8 cellular contexts compared by ENCODE assay signal in the genomic region with DNA sequence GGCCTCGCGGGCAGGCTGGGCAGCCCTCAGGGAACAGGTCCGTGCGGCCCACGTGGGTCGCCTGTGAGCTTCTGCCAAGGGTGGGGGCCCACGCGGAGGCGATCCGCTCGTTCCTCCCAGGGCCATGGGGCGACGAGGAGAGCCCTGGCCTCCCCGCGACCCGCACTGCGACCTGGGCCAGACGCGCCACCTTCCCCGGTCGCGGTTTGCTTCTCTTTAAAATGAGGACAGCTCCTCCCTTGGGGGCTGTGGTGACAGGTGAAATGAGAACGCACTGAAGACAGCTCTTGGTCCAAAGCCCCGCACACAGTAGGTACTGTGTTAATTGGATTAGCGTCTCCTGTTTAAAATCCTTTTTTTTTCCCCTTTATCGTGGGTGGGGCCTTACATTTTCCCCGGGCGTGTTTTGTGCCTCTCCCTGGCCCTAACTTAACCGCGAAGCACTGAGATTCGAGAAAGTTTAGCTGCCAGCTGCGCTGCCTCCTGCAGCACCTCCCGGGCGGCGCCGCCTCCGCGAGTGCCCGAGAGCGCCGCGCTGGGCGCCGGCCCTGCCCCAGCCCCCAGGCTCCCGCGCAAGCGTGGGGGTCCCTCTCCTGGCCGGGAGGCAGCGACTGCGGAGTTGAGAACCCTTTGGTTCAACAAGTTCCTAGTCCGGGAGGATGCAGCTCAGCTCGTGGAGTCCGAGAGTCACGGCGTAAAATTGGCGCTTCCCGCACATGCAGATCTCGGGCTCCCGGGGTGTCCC. TPM values are rescaled to one million over a fixed set of nuclear protein-coding genes. Genes with fewer than 3 reads are reported as not detected.
DNase-seq lines count a peak whose midpoint lies in the region; ATAC-seq and TF ChIP-seq lines count a peak whose summit lies in the region.

No MANE protein-coding gene starts in this region.

- H3K4me3 Mint-ChIP-seq in activated naive CD8-positive, alpha-beta T cell = peak overlapping the region; percentile 97

- no peak for TF ChIP-seq RAD21 in HCT116 (IDR thresholded peaks at IDR 0.05; ENCODE audit: low read depth)

- TF ChIP-seq CTCF in HCT116 (IDR thresholded peaks at IDR 0.05 in 2 of 3, conservative IDR thresholded peaks at IDR 0.05 in 1 of 3; ENCODE audit: borderline replicate concordance in 1 of 3, insufficient read depth in 1 of 3, low read depth in 2 of 3, low read length in 2 of 3) (peak in 1 of 3 experiments; percentile 17; a peak in 1 of 6 replicates), Peyer's patch (IDR thresholded peaks at IDR 0.05) (peak in 2 of 6 experiments; percentile 13 to 20), ovary (IDR thresholded peaks at IDR 0.05) (no peak)

- ATAC-seq in HCT116 = peak; percentile 21
- ATAC-seq in Right ventricle myocardium superior (ENCODE audit: poor library complexity) = peak; percentile 19

- TF ChIP-seq POLR2A in HCT116 (IDR thresholded peaks at IDR 0.05; ENCODE audit: borderline replicate concordance, extremely low read depth, insufficient read depth, insufficient read length) (no peak), Peyer's patch (IDR thresholded peaks at IDR 0.05) (no peak), ovary (IDR thresholded peaks at IDR 0.05) (no peak)

- DNase-seq in D341Med (ENCODE audit: low spot score) (peak; percentile 75), HCT116 (ENCODE audit: low read depth, low spot score) (no peak), Peyer's patch (peak; percentile 67 to 70 (median 69)), Right ventricle myocardium superior (peak; percentile 63), ovary (peak; percentile 47 to 71 (median 52)), OCI-M2 (lab: John Stamatoyannopoulos, UW; ENCODE audit: unreplicated experiment) (no peak), NCI-H2107 (lab: John Stamatoyannopoulos, UW) (no peak)

- peak overlapping the region; percentile 78 for H3K9ac ChIP-seq in HCT116 (ENCODE audit: low read length)

- peaks cover 14 to 60% of the 10 kb centered on the region in 2 experiments; a peak in 3 of 4 replicates for H3K4me1 ChIP-seq in HCT116 (ENCODE audit: control insufficient read depth in 1 of 2, insufficient read depth in 2 of 2, low read length in 2 of 2)
- H3K4me1 ChIP-seq in Peyer's patch = peaks cover 4 to 48% (median 12%) of the 10 kb centered on the region in 4 donors
- H3K4me1 ChIP-seq in ovary (ENCODE audit: insufficient read depth) = peaks cover 8% of the 10 kb centered on the region

- no peaks in the 10 kb centered on the region for H3K9me3 Mint-ChIP-seq in activated naive CD8-positive, alpha-beta T cell (ENCODE audit: low read depth)

- CTCF ChIA-PET in HCT116 (lab: Charles Lee) = interaction anchor here (1.0 to 6.0 kb wide), 2 partner anchors 25 to 105 kb away, joined by 3 to 29 read pairs; no protein-coding TSS in a partner anchor

- H3K79me2 ChIP-seq in HCT116 (ENCODE audit: insufficient read depth, low read length) = peaks cover 59% of the 10 kb centered on the region

- BruUV-seq in HCT116 (replicated peaks; lab: Mats Ljungman, UMichigan) = no TSS peak

- H3K4me3 ChIP-seq in HCT116 (replicated peaks in 1 of 2; ENCODE audit: low read depth in 1 of 2, low read length in 2 of 2) (peak overlapping the region; percentile 72 to 96), Peyer's patch (peak overlapping the region; percentile 85 to 98 (median 94)), ovary (peak overlapping the region; percentile 76)

- no peaks in the 10 kb centered on the region for H3K9me3 ChIP-seq in HCT116 (ENCODE audit: control insufficient read depth in 1 of 2, insufficient read depth in 1 of 2, low read depth in 1 of 2, low read length in 2 of 2)
- no peaks in the 10 kb centered on the region for H3K9me3 ChIP-seq in Peyer's patch
- no peaks in the 10 kb centered on the region for H3K9me3 ChIP-seq in ovary

- intact Hi-C loops in HCT116 (cut with micrococcal nuclease) = loop anchor here (10.0 kb wide), 1 partner anchor 179 kb away; the partner anchor contains the start of gene RRM2
- intact Hi-C loops in Right ventricle myocardium superior (cut with DNase I) = loop anchor here (5.0 kb wide), 1 partner anchor 103 kb away; no protein-coding TSS in a partner anchor
- intact Hi-C loops in ovary (cut with DNase I) = loop anchor here in 3 of 4 donors (5.0 to 10.0 kb wide), 2 partner anchors 179 to 182 kb away; partner anchors contain the start of gene RRM2 (in 3 of the 3)

- no peak overlapping the region for H2AFZ ChIP-seq in HCT116 (ENCODE audit: low read depth, low read length, poor library complexity, severe bottlenecking)

- H3K27ac ChIP-seq in HCT116 (ENCODE audit: low read depth, low read length) (peak overlapping the region; percentile 68; the same call in 1 of the 2 replicates), Peyer's patch (peak overlapping the region; percentile 87 to 99 (median 90)), ovary (no peak overlapping the region)

- peak overlapping the region; percentile 91 for H3K4me2 ChIP-seq in HCT116 (ENCODE audit: low read length)

- RAD21 ChIA-PET in HCT116 (lab: Charles Lee; ENCODE audit: low non-redundant PET in 1 of 2, low total read pairs in 2 of 2, uncharacterized antibody in 2 of 2, unreplicated experiment in 2 of 2) = interaction anchor here in 1 of 2 experiments (1.2 to 1.4 kb wide), 2 partner anchors 23 to 105 kb away, joined by 3 read pairs; no protein-coding TSS in a partner anchor

- H4K20me1 ChIP-seq in HCT116 (ENCODE audit: insufficient read depth) = peaks cover 6% of the 10 kb centered on the region; the same call in 1 of the 2 replicates

- peaks cover 69% of the 10 kb centered on the region for H3K4me1 Mint-ChIP-seq in activated naive CD8-positive, alpha-beta T cell (ENCODE audit: low read depth)

- POLR2A ChIA-PET in HCT116 (lab: Charles Lee) = interaction anchor here (1.0 to 2.3 kb wide), 3 partner anchors 20 to 105 kb away, joined by 3 to 8 read pairs (median 3); no protein-coding TSS in a partner anchor

- 1% methylated on average over 54 to 59 of the region's 59 CpGs for WGBS in ovary, 3 donors

- H3K36me3 ChIP-seq in HCT116 (ENCODE audit: control insufficient read depth in 1 of 2, insufficient read depth in 2 of 2, low read length in 2 of 2) = no peaks in the 10 kb centered on the region
- no peaks in the 10 kb centered on the region for H3K36me3 ChIP-seq in Peyer's patch
- no peaks in the 10 kb centered on the region for H3K36me3 ChIP-seq in ovary

- no peaks in the 10 kb centered on the region for H3K36me3 Mint-ChIP-seq in activated naive CD8-positive, alpha-beta T cell

- no peak for TF ChIP-seq EP300 in ovary (IDR thresholded peaks at IDR 0.05)

- H3K9me2 ChIP-seq in HCT116 (ENCODE audit: insufficient read depth) = no peaks in the 10 kb centered on the region

- H3K27me3 ChIP-seq in HCT116 (ENCODE audit: insufficient read depth, low read length) = no peaks in the 10 kb centered on the region
- H3K27me3 ChIP-seq in Peyer's patch = no peaks in the 10 kb centered on the region
- no peaks in the 10 kb centered on the region for H3K27me3 ChIP-seq in ovary

- peak overlapping the region; percentile 85 for H3K27ac Mint-ChIP-seq in activated naive CD8-positive, alpha-beta T cell

- H3K27me3 Mint-ChIP-seq in activated naive CD8-positive, alpha-beta T cell = no peaks in the 10 kb centered on the region

TF ChIP-seq in HCT116, 20 proteins besides CTCF, POLR2A, EP300 and RAD21:
- no peak for TF ChIP-seq EZH2 (IDR thresholded peaks at IDR 0.05)
- no peak for TF ChIP-seq CEBPB (IDR thresholded peaks at IDR 0.05; ENCODE audit: low read depth)
- TF ChIP-seq EGR1 (IDR thresholded peaks at IDR 0.05; ENCODE audit: low read depth) = no peak
- TF ChIP-seq, protein P1, sequence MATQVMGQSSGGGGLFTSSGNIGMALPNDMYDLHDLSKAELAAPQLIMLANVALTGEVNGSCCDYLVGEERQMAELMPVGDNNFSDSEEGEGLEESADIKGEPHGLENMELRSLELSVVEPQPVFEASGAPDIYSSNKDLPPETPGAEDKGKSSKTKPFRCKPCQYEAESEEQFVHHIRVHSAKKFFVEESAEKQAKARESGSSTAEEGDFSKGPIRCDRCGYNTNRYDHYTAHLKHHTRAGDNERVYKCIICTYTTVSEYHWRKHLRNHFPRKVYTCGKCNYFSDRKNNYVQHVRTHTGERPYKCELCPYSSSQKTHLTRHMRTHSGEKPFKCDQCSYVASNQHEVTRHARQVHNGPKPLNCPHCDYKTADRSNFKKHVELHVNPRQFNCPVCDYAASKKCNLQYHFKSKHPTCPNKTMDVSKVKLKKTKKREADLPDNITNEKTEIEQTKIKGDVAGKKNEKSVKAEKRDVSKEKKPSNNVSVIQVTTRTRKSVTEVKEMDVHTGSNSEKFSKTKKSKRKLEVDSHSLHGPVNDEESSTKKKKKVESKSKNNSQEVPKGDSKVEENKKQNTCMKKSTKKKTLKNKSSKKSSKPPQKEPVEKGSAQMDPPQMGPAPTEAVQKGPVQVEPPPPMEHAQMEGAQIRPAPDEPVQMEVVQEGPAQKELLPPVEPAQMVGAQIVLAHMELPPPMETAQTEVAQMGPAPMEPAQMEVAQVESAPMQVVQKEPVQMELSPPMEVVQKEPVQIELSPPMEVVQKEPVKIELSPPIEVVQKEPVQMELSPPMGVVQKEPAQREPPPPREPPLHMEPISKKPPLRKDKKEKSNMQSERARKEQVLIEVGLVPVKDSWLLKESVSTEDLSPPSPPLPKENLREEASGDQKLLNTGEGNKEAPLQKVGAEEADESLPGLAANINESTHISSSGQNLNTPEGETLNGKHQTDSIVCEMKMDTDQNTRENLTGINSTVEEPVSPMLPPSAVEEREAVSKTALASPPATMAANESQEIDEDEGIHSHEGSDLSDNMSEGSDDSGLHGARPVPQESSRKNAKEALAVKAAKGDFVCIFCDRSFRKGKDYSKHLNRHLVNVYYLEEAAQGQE (IDR thresholded peaks at IDR 0.05; ENCODE audit: low read depth) = no peak
- no peak for TF ChIP-seq ZNF274 (IDR thresholded peaks at IDR 0.05; ENCODE audit: low read depth, low read length)
- TF ChIP-seq, protein P2, sequence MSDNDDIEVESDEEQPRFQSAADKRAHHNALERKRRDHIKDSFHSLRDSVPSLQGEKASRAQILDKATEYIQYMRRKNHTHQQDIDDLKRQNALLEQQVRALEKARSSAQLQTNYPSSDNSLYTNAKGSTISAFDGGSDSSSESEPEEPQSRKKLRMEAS (IDR thresholded peaks at IDR 0.05) = no peak
- TF ChIP-seq FOSL1 (IDR thresholded peaks at IDR 0.05; ENCODE audit: low read depth) = no peak
- no peak for TF ChIP-seq ZFX (IDR thresholded peaks at IDR 0.05)
- TF ChIP-seq ATF3 (IDR thresholded peaks at IDR 0.05) = no peak
- TF ChIP-seq CBX3 (IDR thresholded peaks at IDR 0.05; ENCODE audit: low read depth) = no peak
- no peak for TF ChIP-seq EZH2phosphoT487 (IDR thresholded peaks at IDR 0.05; ENCODE audit: borderline replicate concordance)

RNA-seq across cellular contexts. Expression of gene HPCAL1, which starts 1.1 kb away (rescaled TPM):
- 111 TPM for total RNA-seq in HCT116 (2021; ENCODE audit: unreplicated experiment)
- 173 and 207 TPM in 2 replicates for polyA plus RNA-seq in HCT116 (2012)
- 100 to 1,000 TPM; 123 to 270 (median 156) TPM for total RNA-seq in Peyer's patch
- total RNA-seq in Right ventricle myocardium superior = 34.3 TPM
- 10 to 100 TPM; 13.4 to 69.5 (median 18.5) TPM for total RNA-seq in ovary
- polyA plus RNA-seq in ovary = 10 to 100 TPM; 11.4 to 20.1 TPM

Comparison
In these comparisons a context has a peak if more than half of its experiments do, and no peak if none do; other contexts are left out.
1. DNase-seq: peak in D341Med (single experiment), Peyer's patch (3 of 3), Right ventricle myocardium superior (single experiment) and ovary (5 of 5); none in HCT116 (single experiment), OCI-M2 (single experiment) and NCI-H2107 (single experiment).
2. H3K27ac ChIP-seq: peak in HCT116 (single experiment) and Peyer's patch (4 of 4); none in ovary (0 of 2).
3. Peak in every context shown above with its lines, with median percentiles within 50 percentile points of each other: H3K4me3 ChIP-seq.